ENCODE assay signal across 15 cellular contexts in genomic region chr9:93207860-93208734, GRCh38. TPM values are rescaled to one million over a fixed set of nuclear protein-coding genes. Genes with fewer than 3 reads are reported as not detected.
A peak's percentile ranks its signal among the peaks of the same experiment; 100 is the strongest.
DNase-seq lines count a peak whose midpoint lies in the region; ATAC-seq, FAIRE-seq and TF ChIP-seq lines count a peak whose summit lies in the region.
"Had no signal": no experiment of that assay in that cellular context is flagged by ENCODE, and none has a peak within 500 bp of the region (broad histone marks: within the 10 kb centered on the region; RNA-seq: fewer than 3 reads in every experiment).

No MANE protein-coding gene starts in this region.

- H3K4me1 ChIP-seq in GM23338 (ENCODE audit: insufficient read depth) (no peaks in the 10 kb centered on the region), HepG2 (ENCODE audit: insufficient read depth, low read length) (peaks cover 100% of the 10 kb centered on the region), small intestine (ENCODE audit: control insufficient read depth in 2 of 2, insufficient read depth in 1 of 2, low read depth in 1 of 2, low read length in 1 of 2) (peaks cover 0 to 13% of the 10 kb centered on the region in 2 donors)

- ATAC-seq in GM23338 (no peak), HepG2 (no peak), HG03025 (IDR thresholded peaks at IDR 0.05; ENCODE audit: low FRiP score, unreplicated experiment) (no peak), GM18868 (IDR thresholded peaks at IDR 0.05; ENCODE audit: unreplicated experiment) (no peak)
- ATAC-seq: activated naive CD8-positive, alpha-beta T cell treated with anti-CD3 and anti-CD28 coated beads, Interleukin-2, amount 50 U/mL, for 24 hours had no signal

- BruUV-seq in HepG2 (replicated peaks; lab: Mats Ljungman, UMichigan), result no TSS peak

- H3F3A ChIP-seq in GM23338 (replicated peaks; ENCODE audit: low read depth), result peaks cover 15% of the 10 kb centered on the region

- no peak for TF ChIP-seq RAD21 in HepG2 (CRISPR knock-in tag; IDR thresholded peaks at IDR 0.05)

- peaks cover 4% of the 10 kb centered on the region for H3K27me3 Mint-ChIP-seq in GM23338 (ENCODE audit: insufficient read depth, low read depth, poor library complexity)
- H3K27me3 Mint-ChIP-seq: activated naive CD8-positive, alpha-beta T cell treated with anti-CD3 and anti-CD28 coated beads, Interleukin-2, amount 50 U/mL, for 24 hours had no signal

- no peaks in the 10 kb centered on the region for H3K27me3 ChIP-seq in GM23338 (ENCODE audit: insufficient read depth)
- peaks cover 4% of the 10 kb centered on the region for H3K27me3 ChIP-seq in bronchial epithelial cell (ENCODE audit: control insufficient read depth, insufficient read depth, low read length)
- H3K27me3 ChIP-seq in HepG2 (ENCODE audit: control insufficient read depth in 1 of 2, insufficient read depth in 2 of 2, low read length in 2 of 2), result no peaks in the 10 kb centered on the region
- H3K27me3 ChIP-seq in small intestine (ENCODE audit: control insufficient read depth in 2 of 2, insufficient read depth in 2 of 2, low read length in 2 of 2), result no peaks in the 10 kb centered on the region

- TF ChIP-seq CTCF in GM23338 (conservative IDR thresholded peaks at IDR 0.05; ENCODE audit: low read depth in 2 of 2) (no peak), bronchial epithelial cell (IDR thresholded peaks at IDR 0.05; ENCODE audit: insufficient read depth, low read length, severe bottlenecking) (no peak), HepG2 (CRISPR knock-in tag; IDR thresholded peaks at IDR 0.05) (no peak)

- H4K20me1 ChIP-seq in GM23338 (replicated peaks; ENCODE audit: insufficient read depth), result peaks cover 7% of the 10 kb centered on the region
- peaks cover 14% of the 10 kb centered on the region; the same call in 1 of the 2 replicates for H4K20me1 ChIP-seq in HepG2 (ENCODE audit: insufficient read depth, low read length)

- in situ Hi-C loops in HepG2 (cut with HindIII; ENCODE audit: extremely low pct_ligation_motif_present, low pct_unique_long_range_greater_than_20kb), result no loop called here

- H3K4me2 ChIP-seq in GM23338 (no peak overlapping the region), HepG2 (ENCODE audit: low read depth, low read length) (peak overlapping the region; percentile 62)

- peak overlapping the region; percentile 2; the same call in 1 of the 2 replicates for H3K9ac ChIP-seq in HepG2 (ENCODE audit: insufficient read depth, low read depth, low read length)

- 0 out of 3 replicates have a peak, but pooled peaks cover 2% of the 10 kb centered on the region for H3K36me3 Mint-ChIP-seq in GM23338 (ENCODE audit: low read depth)

- no peak overlapping the region for H3K4me3 ChIP-seq in GM23338
- no peak overlapping the region for H3K4me3 ChIP-seq in bronchial epithelial cell (ENCODE audit: low read depth, low read length)
- 0 out of 6 replicates have a peak overlapping the region, but pooled peaks of 1 of the 3 experiments have one; percentile 36 for H3K4me3 ChIP-seq in HepG2 (replicated peaks in 1 of 3; ENCODE audit: insufficient read depth in 1 of 3, low read depth in 2 of 3, low read length in 3 of 3)
- H3K4me3 ChIP-seq in small intestine (ENCODE audit: low read depth in 1 of 2, low read length in 2 of 2), result no peak overlapping the region
- H3K4me3 ChIP-seq: mucosa of descending colon had no signal

- no peak for TF ChIP-seq POLR2A in HepG2 (IDR thresholded peaks at IDR 0.05; ENCODE audit: insufficient read depth in 1 of 2, low read depth in 2 of 2, low read length in 2 of 2)

- peaks cover 23% of the 10 kb centered on the region for H3K79me2 ChIP-seq in GM23338 (replicated peaks; ENCODE audit: insufficient read depth)
- H3K79me2 ChIP-seq in HepG2 (ENCODE audit: insufficient read depth, low read length), result peaks cover 93% of the 10 kb centered on the region

- no peaks in the 10 kb centered on the region; the same call in 1 of the 2 replicates for H3K9me2 ChIP-seq in GM23338 (ENCODE audit: insufficient read depth)

- H3K27ac Mint-ChIP-seq in GM23338, result no peak overlapping the region
- H3K27ac Mint-ChIP-seq: activated naive CD8-positive, alpha-beta T cell treated with anti-CD3 and anti-CD28 coated beads, Interleukin-2, amount 50 U/mL, for 24 hours had no signal

- H3K4me3 Mint-ChIP-seq in GM23338, result no peak overlapping the region
- H3K4me3 Mint-ChIP-seq: activated naive CD8-positive, alpha-beta T cell treated with anti-CD3 and anti-CD28 coated beads, Interleukin-2, amount 50 U/mL, for 24 hours had no signal

- H3K9me3 Mint-ChIP-seq in GM23338, result no peaks in the 10 kb centered on the region; the same call in 2 of the 3 replicates

- TF ChIP-seq EP300 in HepG2 (IDR thresholded peaks at IDR 0.05; ENCODE audit: low read depth in 2 of 2, low read length in 2 of 2), result no peak
- TF ChIP-seq EP300 in HepG2 (CRISPR knock-in tag; IDR thresholded peaks at IDR 0.05; ENCODE audit: borderline replicate concordance), result no peak

- no peak overlapping the region for H2AFZ ChIP-seq in GM23338
- H2AFZ ChIP-seq in HepG2 (ENCODE audit: low read length), result no peak overlapping the region

- intact Hi-C loops in HepG2 (cut with micrococcal nuclease; ENCODE audit: unreplicated experiment), result no loop called here

- H3K9me3 ChIP-seq in HepG2 (ENCODE audit: low read length) (no peaks in the 10 kb centered on the region), small intestine (ENCODE audit: control insufficient read depth, low read depth) (no peaks in the 10 kb centered on the region)
- H3K9me3 ChIP-seq: mucosa of descending colon had no signal

- H3K27ac ChIP-seq in GM23338 (ENCODE audit: low read depth) (peak overlapping the region; percentile 50; the same call in 1 of the 2 replicates), HepG2 (ENCODE audit: extremely low read length, insufficient read depth, low read length) (peak overlapping the region; percentile 50), small intestine (ENCODE audit: low read depth in 1 of 2, low read length in 1 of 2) (peak overlapping the region; percentile 28 to 72)

- H3K36me3 ChIP-seq in GM23338 (ENCODE audit: insufficient read depth), result no peaks in the 10 kb centered on the region
- no peaks in the 10 kb centered on the region for H3K36me3 ChIP-seq in bronchial epithelial cell (ENCODE audit: control insufficient read depth, insufficient read depth, low read length)
- peaks cover 0 to 6% of the 10 kb centered on the region in 2 experiments; a peak in 3 of 5 replicates for H3K36me3 ChIP-seq in HepG2 (replicated peaks in 1 of 2; ENCODE audit: control insufficient read depth in 1 of 2, insufficient read depth in 2 of 2, low read length in 2 of 2)
- no peaks in the 10 kb centered on the region for H3K36me3 ChIP-seq in small intestine (ENCODE audit: control insufficient read depth in 2 of 2, insufficient read depth in 2 of 2, low read length in 2 of 2)

- DNase-seq in GM23338 (ENCODE audit: low spot score) (no peak), bronchial epithelial cell (ENCODE audit: low read depth) (no peak), HepG2 (ENCODE audit: low spot score) (no peak), small intestine (no peak), NCI-H524 treated with DMSO at 0.1 percent for 48 hours (lab: John Stamatoyannopoulos, UW) (no peak), GM19240 (ENCODE audit: insufficient read length, low spot score) (no peak)
- DNase-seq: activated CD8-positive, alpha-beta memory T cell treated with anti-CD3 and anti-CD28 coated beads, Interleukin-2, amount 50 U/mL, for 48 hours; activated naive CD8-positive, alpha-beta T cell treated with anti-CD3 and anti-CD28 coated beads, Interleukin-2, amount 50 U/mL, for 24 hours; GDM1; NCI-H1048; NCI-H526 treated with DMSO at 0.1 percent for 48 hours; SHP77 treated with DMSO at 0.1 percent for 48 hours had no signal

- H3K4me1 Mint-ChIP-seq in GM23338, result peaks cover 5% of the 10 kb centered on the region

- CTCF ChIA-PET in HepG2 (lab: Yijun Ruan, JAX; ENCODE audit: low intra/inter-chr PET ratio, low total read pairs), result no interaction called here

- POLR2A ChIA-PET in HepG2 (lab: Yijun Ruan, JAX), result interaction anchor here (0.7 to 1.1 kb wide), 3 partner anchors 12 to 34 kb away, joined by 3 to 5 read pairs (median 5); no protein-coding TSS in a partner anchor

- WGBS in HepG2 (ENCODE audit: low lambda C conversion rate), result 70% methylated on average over 25 of the region's 25 CpGs
- 37 to 52% (median 46%) methylated on average over 25 of the region's 25 CpGs for WGBS in small intestine, 3 donors

- FAIRE-seq in bronchial epithelial cell (lab: Jason Lieb, UNC) (peak; percentile 97), HepG2 (lab: Jason Lieb, UNC) (peak; percentile 44), small intestine (lab: Jason Lieb, UNC) (no peak)

RNA-seq across cellular contexts. Expression of gene WNK2, which starts 24.2 kb away (rescaled TPM):
- 93.4 and 102 TPM in 2 replicates for total RNA-seq in GM23338 (2014; rRNA removed; shearing (Covaris generic))
- polyA plus RNA-seq in GM23338 (2016; fragmentation: Nextera tagmentation; extraction: Ambion mirVana) (56.4 and 61.7 TPM in 2 replicates), HepG2 (2011; rRNA removed) (11.4 and 12.0 TPM in 2 replicates), small intestine (10 to 100 TPM; 13.8 to 48.4 (median 19.2) TPM)
- total RNA-seq in bronchial epithelial cell (under 0.01 and 0.64 TPM in 2 replicates), HepG2 (2016; rRNA removed; fragmentation: Illumina TruSeq; extraction: Trizol) (10.5 and 16.6 TPM in 2 replicates)
- total RNA-seq in HepG2 (2016; cell fraction: cytosol; rRNA removed; fragmentation: Illumina TruSeq; extraction: Trizol; ENCODE audit: low read depth), result 2.8 and 5.4 TPM in 2 replicates
- total RNA-seq in HepG2 (2016; cell fraction: insoluble cytoplasmic fraction; rRNA removed; fragmentation: Illumina TruSeq; extraction: Trizol), result 7.9 and 14.6 TPM in 2 replicates
- 9.4 and 9.8 TPM in 2 replicates for total RNA-seq in HepG2 (2016; cell fraction: membrane; rRNA removed; fragmentation: Illumina TruSeq; extraction: Trizol)
- total RNA-seq in HepG2 (2016; cell fraction: nucleus; rRNA removed; fragmentation: Illumina TruSeq; extraction: Trizol), result 21.0 and 29.3 TPM in 2 replicates
- 3.1 and 5.3 TPM in 2 replicates for polyA plus RNA-seq in HepG2 (2011; cell fraction: cytosol; rRNA removed)
- polyA plus RNA-seq in HepG2 (2011; cell fraction: nucleus; rRNA removed), result 98.4 and 126 TPM in 2 replicates
- polyA plus RNA-seq in HepG2 (2012), result 29.1 and 39.4 TPM in 2 replicates
- 3.2 and 4.2 TPM in 2 replicates for polyA plus RNA-seq in HepG2 (2016; cell fraction: cytosol; fragmentation: Illumina TruSeq; extraction: Trizol; ENCODE audit: low read depth)
- 18.9 and 27.7 TPM in 2 replicates for polyA plus RNA-seq in HepG2 (2016; cell fraction: insoluble cytoplasmic fraction; fragmentation: Illumina TruSeq; extraction: Trizol; ENCODE audit: low read depth)
- 4.9 and 6.5 TPM in 2 replicates for polyA plus RNA-seq in HepG2 (2016; cell fraction: membrane; fragmentation: Illumina TruSeq; extraction: Trizol; ENCODE audit: low read depth)
- polyA plus RNA-seq in HepG2 (2016; cell fraction: nucleus; fragmentation: Illumina TruSeq; extraction: Trizol; ENCODE audit: insufficient read depth, low read depth), result 87.2 and 94.8 TPM in 2 replicates
- polyA minus RNA-seq in HepG2 (2011; rRNA and poly(A)+ RNA removed; ENCODE audit: low replicate concordance), result 8.4 and 22.7 TPM in 2 replicates
- 15.8 and 17.9 TPM in 2 replicates for polyA minus RNA-seq in HepG2 (2011; cell fraction: cytosol; rRNA and poly(A)+ RNA removed)
- polyA minus RNA-seq in HepG2 (2011; cell fraction: nucleus; rRNA and poly(A)+ RNA removed), result 32.8 and 40.0 TPM in 2 replicates
